ENCODE assay signal across 16 cellular contexts in genomic region chr17:35017021-35017420, GRCh38.
"Had no signal": no experiment of that assay in that cellular context is flagged by ENCODE, and none has a peak within 500 bp of the region (broad histone marks: within the 10 kb centered on the region; RNA-seq: fewer than 3 reads in every experiment).

No MANE protein-coding gene starts in this region.

- H3K4me3 Mint-ChIP-seq: naive thymus-derived CD8-positive, alpha-beta T cell had no signal

- H3K9me3 Mint-ChIP-seq: naive thymus-derived CD8-positive, alpha-beta T cell had no signal

- H3K36me3 ChIP-seq: uterus had no signal

- H3K27me3 Mint-ChIP-seq: naive thymus-derived CD8-positive, alpha-beta T cell had no signal

- H3K4me1 ChIP-seq: body of pancreas, prostate gland, testis, uterus had no signal

- H3K9me3 ChIP-seq: body of pancreas, esophagus muscularis mucosa, mucosa of descending colon, prostate gland, right lobe of liver, spleen, testis, uterus had no signal

- H3K27ac ChIP-seq: body of pancreas, esophagus muscularis mucosa, prostate gland, right lobe of liver, spleen, testis, uterus, VCaP had no signal

- H3K4me3 ChIP-seq: body of pancreas, esophagus muscularis mucosa, mucosa of descending colon, prostate gland, right lobe of liver, spleen, testis, uterus had no signal

- DNase-seq: activated CD4-positive, alpha-beta T cell treated with anti-CD3 and anti-CD28 coated beads for 4 hours; activated T-cell treated with anti-CD3 and anti-CD28 coated beads, Interleukin-2, amount 50 U/mL, for 48 hours; body of pancreas; dermis blood vessel endothelial cell; mucosa of descending colon; naive thymus-derived CD8-positive, alpha-beta T cell; occipital lobe; right lobe of liver; spleen; stimulated activated CD4-positive, alpha-beta T cell treated with anti-CD3 and anti-CD28 coated beads, Interleukin-2, amount 100 ng/mL, for 24 hours; stimulated activated naive CD8-positive, alpha-beta T cell treated with anti-CD3 and anti-CD28 coated beads, Interleukin-15, Interleukin-2, amounts not matched to agents 100 U/mL and 50 U/mL, for 24 hours; testis; uterus had no signal

- ATAC-seq: body of pancreas; mucosa of descending colon; naive thymus-derived CD8-positive, alpha-beta T cell; right lobe of liver; stimulated activated naive CD8-positive, alpha-beta T cell treated with anti-CD3 and anti-CD28 coated beads, Interleukin-15, Interleukin-2, amounts not matched to agents 100 U/mL and 50 U/mL, for 24 hours had no signal

- H3K27me3 ChIP-seq: body of pancreas, esophagus muscularis mucosa, right lobe of liver, spleen, testis, uterus had no signal
